8 cellular contexts compared by ENCODE assay signal in genomic region chr22:40276877-40277823, GRCh38.
DNase-seq lines count a peak whose midpoint lies in the region; ATAC-seq and TF ChIP-seq lines count a peak whose summit lies in the region.

No MANE protein-coding gene starts in this region.

- H3K27me3 Mint-ChIP-seq in activated CD8-positive, alpha-beta memory T cell treated with anti-CD3 and anti-CD28 coated beads, Interleukin-2, amount 10 ng/mL, durations not matched to agents 7 days and 5 days = no peaks in the 10 kb centered on the region

- H3K4me3 ChIP-seq in brain microvascular endothelial cell (ENCODE audit: low read depth, low read length) = peak overlapping the region; percentile 44
- no peak overlapping the region for H3K4me3 ChIP-seq in lung
- peak overlapping the region in 3 of 4 donors; percentile 16 to 39 (median 27) for H3K4me3 ChIP-seq in upper lobe of left lung

- no peak for TF ChIP-seq POLR2A in upper lobe of left lung (IDR thresholded peaks at IDR 0.05)

- peaks cover 15% of the 10 kb centered on the region for H3K36me3 ChIP-seq in brain microvascular endothelial cell (replicated peaks)
- peaks cover 0 to 19% of the 10 kb centered on the region in 2 donors for H3K36me3 ChIP-seq in lung (ENCODE audit: control insufficient read depth in 2 of 2, insufficient read depth in 2 of 2, low read length in 2 of 2)
- H3K36me3 ChIP-seq in upper lobe of left lung = peaks cover 4 to 55% (median 27%) of the 10 kb centered on the region in 4 donors

- peak in 2 of 4 donors; percentile 24 to 34 for TF ChIP-seq EP300 in upper lobe of left lung (IDR thresholded peaks at IDR 0.05)

- 67 to 77% methylated on average over 10 of the region's 10 CpGs for WGBS in lung, 2 donors
- WGBS in upper lobe of left lung, 2 donors = 69 to 71% methylated on average over 10 of the region's 10 CpGs

- H3K36me3 Mint-ChIP-seq in activated CD8-positive, alpha-beta memory T cell treated with anti-CD3 and anti-CD28 coated beads, Interleukin-2, amount 10 ng/mL, durations not matched to agents 7 days and 5 days = peaks cover 46% of the 10 kb centered on the region

- no peak for TF ChIP-seq CTCF in brain microvascular endothelial cell (IDR thresholded peaks at IDR 0.05; ENCODE audit: low read depth, low read length, missing control alignments)
- TF ChIP-seq CTCF in lung (IDR thresholded peaks at IDR 0.05; ENCODE audit: control extremely low read depth, extremely low read depth) = no peak
- TF ChIP-seq CTCF in upper lobe of left lung (IDR thresholded peaks at IDR 0.05) = no peak
- TF ChIP-seq CTCF in GM10266 (IDR thresholded peaks at IDR 0.05; ENCODE audit: control insufficient read depth, insufficient read depth, low read depth, missing control alignments) = no peak

- H3K4me3 Mint-ChIP-seq in activated CD8-positive, alpha-beta memory T cell treated with anti-CD3 and anti-CD28 coated beads, Interleukin-2, amount 10 ng/mL, durations not matched to agents 7 days and 5 days = no peak overlapping the region

- no peak for DNase-seq in activated CD8-positive, alpha-beta memory T cell treated with anti-CD3 and anti-CD28 coated beads, Interleukin-2, amount 10 ng/mL, durations not matched to agents 7 days and 5 days
- DNase-seq in activated CD8-positive, alpha-beta memory T cell treated with anti-CD3 and anti-CD28 coated beads, Interleukin-2, amount 50 U/mL, for 48 hours = no peak
- DNase-seq in brain microvascular endothelial cell (no peak), lung (ENCODE audit: low spot score) (no peak), upper lobe of left lung (no peak), cerebellum (ENCODE audit: low spot score) (no peak), GM10266 (ENCODE audit: extremely low spot score) (no peak)

- in situ Hi-C loops in brain microvascular endothelial cell (cut with HindIII; ENCODE audit: low pct_ligation_motif_present, low sequenced_read_pairs) = no loop called here

- H3K27me3 ChIP-seq in brain microvascular endothelial cell (replicated peaks) = no peaks in the 10 kb centered on the region
- no peaks in the 10 kb centered on the region for H3K27me3 ChIP-seq in lung (ENCODE audit: control insufficient read depth, insufficient read depth)
- H3K27me3 ChIP-seq in upper lobe of left lung = no peaks in the 10 kb centered on the region

- no peaks in the 10 kb centered on the region for H3K9me3 Mint-ChIP-seq in activated CD8-positive, alpha-beta memory T cell treated with anti-CD3 and anti-CD28 coated beads, Interleukin-2, amount 10 ng/mL, durations not matched to agents 7 days and 5 days (ENCODE audit: low read depth)

- peak overlapping the region; percentile 95 for H3K27ac Mint-ChIP-seq in activated CD8-positive, alpha-beta memory T cell treated with anti-CD3 and anti-CD28 coated beads, Interleukin-2, amount 10 ng/mL, durations not matched to agents 7 days and 5 days

- H3K4me1 Mint-ChIP-seq in activated CD8-positive, alpha-beta memory T cell treated with anti-CD3 and anti-CD28 coated beads, Interleukin-2, amount 10 ng/mL, durations not matched to agents 7 days and 5 days = peaks cover 21% of the 10 kb centered on the region

- peak overlapping the region; percentile 72 for H3K27ac ChIP-seq in brain microvascular endothelial cell
- H3K27ac ChIP-seq in lung (ENCODE audit: low read depth in 1 of 2, low read length in 1 of 2) = peak overlapping the region; percentile 44 to 87
- H3K27ac ChIP-seq in upper lobe of left lung = peak overlapping the region; percentile 78 to 84 (median 82)

- CTCF ChIA-PET in activated CD8-positive, alpha-beta memory T cell treated with anti-CD3 and anti-CD28 coated beads, Interleukin-2, amount 10 ng/mL, durations not matched to agents 7 days and 5 days (lab: Charles Lee) = interaction anchor here (1.0 to 1.4 kb wide), 2 partner anchors 71 kb away, joined by 3 to 5 read pairs; no protein-coding TSS in a partner anchor

- H3K9me3 ChIP-seq in lung (ENCODE audit: control insufficient read depth in 2 of 2, insufficient read depth in 1 of 2, low read length in 1 of 2) (no peaks in the 10 kb centered on the region), upper lobe of left lung (no peaks in the 10 kb centered on the region)

- peaks cover 5 to 8% of the 10 kb centered on the region in 2 donors for H3K4me1 ChIP-seq in lung (ENCODE audit: control insufficient read depth in 2 of 2, insufficient read depth in 2 of 2, low read length in 2 of 2)
- H3K4me1 ChIP-seq in upper lobe of left lung = peaks cover 11 to 22% (median 11%) of the 10 kb centered on the region in 4 donors

- ATAC-seq in activated CD8-positive, alpha-beta memory T cell treated with anti-CD3 and anti-CD28 coated beads, Interleukin-2, amount 10 ng/mL, durations not matched to agents 7 days and 5 days = no peak
- ATAC-seq in lung (ENCODE audit: insufficient read depth, low FRiP score) (no peak), upper lobe of left lung (ENCODE audit: low FRiP score in 2 of 2) (peak in 1 of 2 donors; percentile 70), HG02588 (IDR thresholded peaks at IDR 0.05; ENCODE audit: unreplicated experiment) (no peak)
